23 cellular contexts compared by ENCODE assay signal in the genomic region with DNA sequence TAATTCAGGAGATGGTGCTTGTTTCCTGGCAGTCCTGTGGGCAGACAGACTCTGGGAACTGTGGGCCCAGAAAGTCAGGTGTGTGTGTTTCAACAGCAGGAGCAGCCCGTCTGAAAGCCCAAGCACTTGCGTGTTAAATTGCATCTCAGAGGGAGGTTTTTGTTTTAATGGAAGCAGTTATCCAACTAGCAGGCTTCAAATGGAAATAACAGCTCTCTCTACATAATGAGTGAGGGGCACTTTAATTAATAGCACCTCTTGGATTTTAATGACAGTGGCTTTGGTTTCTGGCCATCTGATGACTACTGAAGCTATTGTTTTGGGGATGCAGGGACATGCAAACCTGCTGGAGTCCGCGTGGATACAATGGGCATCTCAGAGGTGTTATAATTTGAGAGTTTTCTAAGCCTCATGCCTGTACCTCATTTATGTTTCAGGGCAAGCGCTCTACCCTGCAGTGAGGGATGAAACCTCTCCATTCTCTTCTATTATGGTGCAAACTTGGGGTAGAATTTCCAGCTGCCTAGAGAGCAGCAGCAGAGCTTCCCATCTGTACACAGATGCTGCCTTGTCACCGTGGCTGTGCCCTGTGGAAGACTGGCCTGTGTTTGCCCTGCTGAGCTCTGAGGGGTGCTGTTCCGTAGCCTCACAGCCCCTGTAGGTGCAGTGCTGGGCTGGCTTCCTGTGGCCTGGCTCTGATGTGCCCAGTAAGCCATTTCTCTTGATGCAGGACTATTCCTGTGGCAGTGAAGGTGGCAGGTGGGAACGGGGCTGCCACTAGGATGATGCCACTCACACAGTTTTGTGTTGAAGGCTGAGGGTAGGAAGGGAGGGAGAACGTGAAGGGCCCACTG.
A peak's percentile ranks its signal among the peaks of the same experiment; 100 is the strongest.
DNase-seq lines count a peak whose midpoint lies in the region; ATAC-seq and TF ChIP-seq lines count a peak whose summit lies in the region.
"Had no signal": no experiment of that assay in that cellular context is flagged by ENCODE, and none has a peak within 500 bp of the region (broad histone marks: within the 10 kb centered on the region; RNA-seq: fewer than 3 reads in every experiment).

No MANE protein-coding gene starts in this region.

- H3K27ac ChIP-seq in HCT116 (ENCODE audit: low read depth, low read length): no peak overlapping the region
- H3K27ac ChIP-seq in neural progenitor cell: no peak overlapping the region
- H3K27ac ChIP-seq in thyroid gland: no peak overlapping the region
- H3K27ac ChIP-seq: cardiac muscle cell, prostate gland, transverse colon, VCaP had no signal

- H3K4me3 Mint-ChIP-seq in WTC11 (0 out of 2 replicates have a peak overlapping the region, but pooled peaks have one; percentile 10), neural progenitor cell (no peak overlapping the region)
- H3K4me3 Mint-ChIP-seq: activated CD4-positive, alpha-beta T cell treated with anti-CD3 and anti-CD28 coated beads, Interleukin-2, amount 10 ng/mL, durations not matched to agents 7 days and 5 days; activated T-helper 17 cell treated with anti-CD3 and anti-CD28 coated beads, Interleukin-2, amount 50 U/mL, for 72 hours; CD4-positive, CD25-positive, alpha-beta regulatory T cell; memory B cell had no signal

- H3K27ac Mint-ChIP-seq in WTC11: peak overlapping the region; percentile 84
- no peak overlapping the region for H3K27ac Mint-ChIP-seq in neural progenitor cell
- H3K27ac Mint-ChIP-seq: activated CD4-positive, alpha-beta T cell treated with anti-CD3 and anti-CD28 coated beads, Interleukin-2, amount 10 ng/mL, durations not matched to agents 7 days and 5 days; activated naive CD4-positive, alpha-beta T cell treated with anti-CD3 and anti-CD28 coated beads, Interleukin-2, amount 50 U/mL, for 72 hours; activated T-helper 17 cell treated with anti-CD3 and anti-CD28 coated beads, Interleukin-2, amount 50 U/mL, for 72 hours; CD4-positive, CD25-positive, alpha-beta regulatory T cell; memory B cell had no signal

- H3K9me3 Mint-ChIP-seq in WTC11 (no peaks in the 10 kb centered on the region), neural progenitor cell (no peaks in the 10 kb centered on the region)
- H3K9me3 Mint-ChIP-seq: activated CD4-positive, alpha-beta T cell treated with anti-CD3 and anti-CD28 coated beads, Interleukin-2, amount 10 ng/mL, durations not matched to agents 7 days and 5 days; activated naive CD4-positive, alpha-beta T cell treated with anti-CD3 and anti-CD28 coated beads, Interleukin-2, amount 50 U/mL, for 72 hours; activated T-helper 17 cell treated with anti-CD3 and anti-CD28 coated beads, Interleukin-2, amount 50 U/mL, for 72 hours had no signal

- H3K36me3 ChIP-seq in HCT116 (ENCODE audit: control insufficient read depth in 1 of 2, insufficient read depth in 2 of 2, low read length in 2 of 2) (no peaks in the 10 kb centered on the region), neural progenitor cell (no peaks in the 10 kb centered on the region), thyroid gland (no peaks in the 10 kb centered on the region)
- H3K36me3 ChIP-seq: cardiac muscle cell, prostate gland, transverse colon had no signal

- BruUV-seq in HCT116 (replicated peaks; lab: Mats Ljungman, UMichigan): no TSS peak

- H3K27me3 ChIP-seq in HCT116 (ENCODE audit: insufficient read depth, low read length) (no peaks in the 10 kb centered on the region), neural progenitor cell (no peaks in the 10 kb centered on the region), thyroid gland (no peaks in the 10 kb centered on the region)
- H3K27me3 ChIP-seq: cardiac muscle cell, transverse colon had no signal

- RAD21 ChIA-PET in HCT116 (lab: Charles Lee; ENCODE audit: low non-redundant PET in 1 of 2, low total read pairs in 2 of 2, uncharacterized antibody in 2 of 2, unreplicated experiment in 2 of 2): no interaction called here

- H3K4me3 ChIP-seq in HCT116 (replicated peaks in 1 of 2; ENCODE audit: low read depth in 1 of 2, low read length in 2 of 2) (no peak overlapping the region), neural progenitor cell (no peak overlapping the region), thyroid gland (replicated peaks in 1 of 3) (no peak overlapping the region)
- H3K4me3 ChIP-seq: cardiac muscle cell, prostate gland, transverse colon had no signal

- no peaks in the 10 kb centered on the region for H4K20me1 ChIP-seq in HCT116 (ENCODE audit: insufficient read depth)
- H4K20me1 ChIP-seq in neural progenitor cell (ENCODE audit: low read depth): no peaks in the 10 kb centered on the region

- H3K9ac ChIP-seq in HCT116 (ENCODE audit: low read length) (no peak overlapping the region), neural progenitor cell (no peak overlapping the region)

- DNase-seq in HCT116 (ENCODE audit: low read depth, low spot score): no peak
- peak; percentile 88 for DNase-seq in NCI-H1436 treated with DMSO at 0.1 percent for 48 hours (lab: John Stamatoyannopoulos, UW)
- DNase-seq in WTC11 (ENCODE audit: low spot score): no peak
- no peak for DNase-seq in neural progenitor cell (ENCODE audit: low spot score)
- DNase-seq in activated CD8-positive, alpha-beta memory T cell treated with anti-CD3 and anti-CD28 coated beads for 24 hours: no peak
- DNase-seq in thyroid gland: no peak
- DNase-seq: activated CD4-positive, alpha-beta T cell treated with anti-CD3 and anti-CD28 coated beads, Interleukin-2, amount 10 ng/mL, durations not matched to agents 7 days and 5 days; anterior cingulate cortex; CD4-positive, CD25-positive, alpha-beta regulatory T cell; EL; NCI-H82; PC-3; stimulated activated CD4-positive, alpha-beta T cell treated with anti-CD3 and anti-CD28 coated beads, Interleukin-15, amount 100 ng/mL, for 24 hours; transverse colon had no signal

- H3K79me2 ChIP-seq in HCT116 (ENCODE audit: insufficient read depth, low read length): no peaks in the 10 kb centered on the region
- no peaks in the 10 kb centered on the region for H3K79me2 ChIP-seq in neural progenitor cell (ENCODE audit: low read depth)

- no peak overlapping the region for H2AFZ ChIP-seq in HCT116 (ENCODE audit: low read depth, low read length, poor library complexity, severe bottlenecking)
- no peak overlapping the region for H2AFZ ChIP-seq in neural progenitor cell (replicated peaks)

- intact Hi-C loops in HCT116 (cut with micrococcal nuclease) (no loop called here), thyroid gland (cut with DNase I) (no loop called here)

- 67 to 80% methylated on average over 9 of the region's 9 CpGs for WGBS in thyroid gland, 2 donors

- H3F3A ChIP-seq in neural progenitor cell (ENCODE audit: low read depth): peaks cover 15% of the 10 kb centered on the region

- H3K4me2 ChIP-seq in HCT116 (ENCODE audit: low read length) (no peak overlapping the region), neural progenitor cell (peak overlapping the region; percentile 3)

- no peak for TF ChIP-seq RAD21 in HCT116 (IDR thresholded peaks at IDR 0.05; ENCODE audit: low read depth)

- H3K4me1 ChIP-seq in HCT116 (ENCODE audit: control insufficient read depth in 1 of 2, insufficient read depth in 2 of 2, low read length in 2 of 2): no peaks in the 10 kb centered on the region
- H3K4me1 ChIP-seq in neural progenitor cell: peaks cover 23% of the 10 kb centered on the region
- H3K4me1 ChIP-seq in thyroid gland: no peaks in the 10 kb centered on the region
- H3K4me1 ChIP-seq: prostate gland, transverse colon had no signal

- H3K36me3 Mint-ChIP-seq in WTC11 (no peaks in the 10 kb centered on the region), neural progenitor cell (no peaks in the 10 kb centered on the region)
- H3K36me3 Mint-ChIP-seq: activated naive CD4-positive, alpha-beta T cell treated with anti-CD3 and anti-CD28 coated beads, Interleukin-2, amount 50 U/mL, for 72 hours; CD4-positive, CD25-positive, alpha-beta regulatory T cell; memory B cell had no signal

- H3K4me1 Mint-ChIP-seq in WTC11 (peaks cover 55% of the 10 kb centered on the region), neural progenitor cell (peaks cover 34% of the 10 kb centered on the region)
- H3K4me1 Mint-ChIP-seq: activated CD4-positive, alpha-beta T cell treated with anti-CD3 and anti-CD28 coated beads, Interleukin-2, amount 10 ng/mL, durations not matched to agents 7 days and 5 days; activated T-helper 17 cell treated with anti-CD3 and anti-CD28 coated beads, Interleukin-2, amount 50 U/mL, for 72 hours; CD4-positive, CD25-positive, alpha-beta regulatory T cell had no signal

- no peak for TF ChIP-seq POLR2A in HCT116 (IDR thresholded peaks at IDR 0.05; ENCODE audit: borderline replicate concordance, extremely low read depth, insufficient read depth, insufficient read length)
- no peak for TF ChIP-seq POLR2A in thyroid gland (IDR thresholded peaks at IDR 0.05)

- CTCF ChIA-PET in HCT116 (lab: Charles Lee): no interaction called here
- CTCF ChIA-PET in WTC11 (lab: Charles Lee): interaction anchor here (0.9 to 1.2 kb wide), 5 partner anchors 29 to 104 kb away, joined by 3 to 6 read pairs (median 3); no protein-coding TSS in a partner anchor

- TF ChIP-seq CTCF in HCT116 (IDR thresholded peaks at IDR 0.05 in 2 of 3, conservative IDR thresholded peaks at IDR 0.05 in 1 of 3; ENCODE audit: borderline replicate concordance in 1 of 3, insufficient read depth in 1 of 3, low read depth in 2 of 3, low read length in 2 of 3): no peak
- TF ChIP-seq CTCF in WTC11 (IDR thresholded peaks at IDR 0.05): no peak
- TF ChIP-seq CTCF in neural progenitor cell (IDR thresholded peaks at IDR 0.05): no peak
- TF ChIP-seq CTCF in thyroid gland (IDR thresholded peaks at IDR 0.05): no peak

- H3K9me2 ChIP-seq in HCT116 (ENCODE audit: insufficient read depth): no peaks in the 10 kb centered on the region

- H3K9me3 ChIP-seq in HCT116 (ENCODE audit: control insufficient read depth in 1 of 2, insufficient read depth in 1 of 2, low read depth in 1 of 2, low read length in 2 of 2): no peaks in the 10 kb centered on the region
- no peaks in the 10 kb centered on the region for H3K9me3 ChIP-seq in neural progenitor cell (ENCODE audit: low read depth)
- H3K9me3 ChIP-seq in thyroid gland: no peaks in the 10 kb centered on the region
- H3K9me3 ChIP-seq: prostate gland, transverse colon had no signal

- ATAC-seq in HCT116: 0 out of 2 replicates have a peak, but pooled peaks have one; percentile 19
- peak; percentile 77 for ATAC-seq in WTC11
- ATAC-seq in HG03139 (IDR thresholded peaks at IDR 0.05; ENCODE audit: unreplicated experiment): no peak
- ATAC-seq: activated naive CD4-positive, alpha-beta T cell treated with anti-CD3 and anti-CD28 coated beads, Interleukin-2, amount 50 U/mL, for 72 hours; HepG2; PC-3; Right ventricle myocardium inferior had no signal

- POLR2A ChIA-PET in HCT116 (lab: Charles Lee) (no interaction called here), WTC11 (lab: Charles Lee) (no interaction called here)

- H3K27me3 Mint-ChIP-seq in WTC11 (ENCODE audit: low read depth) (peaks cover 24% of the 10 kb centered on the region), neural progenitor cell (ENCODE audit: insufficient read depth, low read depth) (peaks cover 10% of the 10 kb centered on the region)
- H3K27me3 Mint-ChIP-seq: activated CD4-positive, alpha-beta T cell treated with anti-CD3 and anti-CD28 coated beads, Interleukin-2, amount 10 ng/mL, durations not matched to agents 7 days and 5 days; activated T-helper 17 cell treated with anti-CD3 and anti-CD28 coated beads, Interleukin-2, amount 50 U/mL, for 72 hours; CD4-positive, CD25-positive, alpha-beta regulatory T cell had no signal

TF ChIP-seq in WTC11, 78 proteins besides CTCF, POLR2A, EP300 and RAD21 (continues in another document):
- peak; percentile 16; the same call in 1 of the 2 replicates for TF ChIP-seq FOXK1 (CRISPR knock-in tag; IDR thresholded peaks at IDR 0.05)
